ENCODE assay signal across 26 cellular contexts in the genomic region with DNA sequence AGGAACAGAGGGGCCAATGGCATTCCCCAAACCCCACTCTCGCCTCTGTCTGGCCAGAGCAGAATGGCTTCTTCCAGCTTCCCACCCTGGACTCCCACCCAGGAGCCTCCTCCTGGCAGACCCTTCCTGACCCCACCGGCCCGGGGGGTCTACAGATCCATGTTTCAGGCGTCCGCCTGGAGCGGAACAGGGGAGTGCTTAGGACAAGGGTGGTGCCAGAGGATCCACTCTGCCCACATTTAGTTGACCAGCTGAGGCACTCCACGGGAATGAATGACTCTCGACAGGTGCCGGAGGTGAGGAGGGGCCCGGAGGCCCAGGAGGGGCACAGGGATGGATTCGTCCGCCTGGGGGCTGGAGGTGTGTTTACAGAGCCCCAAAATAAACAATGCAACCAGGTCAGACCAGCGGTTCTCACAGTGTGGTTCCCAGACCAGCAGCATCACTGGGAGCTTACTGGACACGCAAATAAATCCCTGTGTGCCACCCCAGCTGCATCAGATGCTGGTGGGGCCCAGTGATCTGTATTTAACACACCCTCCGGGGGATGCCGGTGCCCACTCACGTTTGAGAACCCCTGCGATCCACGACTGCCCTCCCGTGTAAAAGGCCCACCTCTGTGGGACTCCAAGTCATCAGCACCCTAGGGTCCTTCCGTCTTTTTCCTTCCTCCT. TPM values are rescaled to one million over a fixed set of nuclear protein-coding genes. Genes with fewer than 3 reads are reported as not detected.
"Had no signal": no experiment of that assay in that cellular context is flagged by ENCODE, and none has a peak within 500 bp of the region (broad histone marks: within the 10 kb centered on the region; RNA-seq: fewer than 3 reads in every experiment).

No MANE protein-coding gene starts in this region.

- H3K9me3 ChIP-seq: mucosa of descending colon, pancreas, suprapubic skin, transverse colon had no signal

- H3K4me3 ChIP-seq: mucosa of descending colon, pancreas, smooth muscle cell, suprapubic skin, transverse colon had no signal

- H3K4me1 Mint-ChIP-seq: activated CD4-positive, alpha-beta T cell treated with anti-CD3 and anti-CD28 coated beads for 36 hours; activated naive CD8-positive, alpha-beta T cell treated with anti-CD3 and anti-CD28 coated beads, Interleukin-2, amount 10 ng/mL, durations not matched to agents 7 days and 5 days; activated T-helper 17 cell treated with anti-CD3 and anti-CD28 coated beads, Interleukin-2, amount 50 U/mL, for 72 hours; stimulated activated naive CD8-positive, alpha-beta T cell treated with anti-CD3 and anti-CD28 coated beads, Interleukin-15, amount 100 ng/mL, for 72 hours; WTC11 had no signal

- DNase-seq: activated CD4-positive, alpha-beta T cell treated with anti-CD3 and anti-CD28 coated beads for 36 hours; activated CD8-positive, alpha-beta T cell treated with anti-CD3 and anti-CD28 coated beads for 36 hours; activated naive CD4-positive, alpha-beta T cell treated with Interleukin-2 at 50 U/mL for 16 hours; activated naive CD8-positive, alpha-beta T cell treated with anti-CD3 and anti-CD28 coated beads, Interleukin-2, amount 10 ng/mL, durations not matched to agents 7 days and 5 days; activated T-cell treated with anti-CD3 and anti-CD28 coated beads, Interleukin-2, amount 50 U/mL, for 1 hour; amygdala; foreskin keratinocyte; hypothalamus; islet precursor cell; mammary epithelial cell; mucosa of descending colon; naive B cell; stimulated activated CD4-positive, alpha-beta T cell treated with anti-CD3 and anti-CD28 coated beads, Interleukin-4, amount 100 ng/mL, for 1 hour; stimulated activated naive CD8-positive, alpha-beta T cell treated with anti-CD3 and anti-CD28 coated beads, Interleukin-15, amount 100 ng/mL, for 72 hours; transverse colon had no signal

- H3K27ac ChIP-seq: epithelial cell of prostate, foreskin keratinocyte, pancreas, suprapubic skin, transverse colon had no signal

- FAIRE-seq: pancreas had no signal

- H3K9me3 Mint-ChIP-seq: activated CD8-positive, alpha-beta T cell treated with anti-CD3 and anti-CD28 coated beads for 36 hours; activated naive CD8-positive, alpha-beta T cell treated with anti-CD3 and anti-CD28 coated beads, Interleukin-2, amount 10 ng/mL, durations not matched to agents 7 days and 5 days; activated T-helper 17 cell treated with anti-CD3 and anti-CD28 coated beads, Interleukin-2, amount 50 U/mL, for 72 hours; naive B cell; stimulated activated naive CD8-positive, alpha-beta T cell treated with anti-CD3 and anti-CD28 coated beads, Interleukin-15, amount 100 ng/mL, for 72 hours; WTC11 had no signal

- H3K27ac Mint-ChIP-seq: activated CD4-positive, alpha-beta T cell treated with anti-CD3 and anti-CD28 coated beads for 36 hours; activated CD8-positive, alpha-beta T cell treated with anti-CD3 and anti-CD28 coated beads for 36 hours; activated naive CD8-positive, alpha-beta T cell treated with anti-CD3 and anti-CD28 coated beads, Interleukin-2, amount 10 ng/mL, durations not matched to agents 7 days and 5 days; activated T-helper 17 cell treated with anti-CD3 and anti-CD28 coated beads, Interleukin-2, amount 50 U/mL, for 72 hours had no signal

- ATAC-seq: activated CD4-positive, alpha-beta T cell treated with anti-CD3 and anti-CD28 coated beads for 36 hours; activated CD8-positive, alpha-beta T cell treated with anti-CD3 and anti-CD28 coated beads for 36 hours; activated T-helper 17 cell treated with anti-CD3 and anti-CD28 coated beads, Interleukin-2, amount 50 U/mL, for 72 hours; foreskin keratinocyte; left lobe of liver; mucosa of descending colon; stimulated activated naive CD8-positive, alpha-beta T cell treated with anti-CD3 and anti-CD28 coated beads, Interleukin-15, amount 100 ng/mL, for 72 hours; WTC11 had no signal

- H3K4me1 ChIP-seq: foreskin keratinocyte, pancreas, suprapubic skin, transverse colon had no signal

- H3K4me3 Mint-ChIP-seq: activated CD4-positive, alpha-beta T cell treated with anti-CD3 and anti-CD28 coated beads for 36 hours; activated CD8-positive, alpha-beta T cell treated with anti-CD3 and anti-CD28 coated beads for 36 hours; activated naive CD8-positive, alpha-beta T cell treated with anti-CD3 and anti-CD28 coated beads, Interleukin-2, amount 10 ng/mL, durations not matched to agents 7 days and 5 days; activated T-helper 17 cell treated with anti-CD3 and anti-CD28 coated beads, Interleukin-2, amount 50 U/mL, for 72 hours; naive B cell; stimulated activated naive CD8-positive, alpha-beta T cell treated with anti-CD3 and anti-CD28 coated beads, Interleukin-15, amount 100 ng/mL, for 72 hours; WTC11 had no signal

- H3K27me3 ChIP-seq: foreskin keratinocyte, pancreas, suprapubic skin, transverse colon had no signal

- H3K27me3 Mint-ChIP-seq: activated CD4-positive, alpha-beta T cell treated with anti-CD3 and anti-CD28 coated beads for 36 hours; activated CD8-positive, alpha-beta T cell treated with anti-CD3 and anti-CD28 coated beads for 36 hours; activated naive CD8-positive, alpha-beta T cell treated with anti-CD3 and anti-CD28 coated beads, Interleukin-2, amount 10 ng/mL, durations not matched to agents 7 days and 5 days; activated T-helper 17 cell treated with anti-CD3 and anti-CD28 coated beads, Interleukin-2, amount 50 U/mL, for 72 hours; naive B cell; stimulated activated naive CD8-positive, alpha-beta T cell treated with anti-CD3 and anti-CD28 coated beads, Interleukin-15, amount 100 ng/mL, for 72 hours had no signal

- H3K36me3 Mint-ChIP-seq: activated naive CD8-positive, alpha-beta T cell treated with anti-CD3 and anti-CD28 coated beads, Interleukin-2, amount 10 ng/mL, durations not matched to agents 7 days and 5 days; WTC11 had no signal

RNA-seq across cellular contexts. Expression of gene NCCRP1, which starts 15.1 kb away (rescaled TPM):
- total RNA-seq: activated CD4-positive, alpha-beta T cell treated with anti-CD3 and anti-CD28 coated beads for 36 hours; activated CD8-positive, alpha-beta T cell treated with anti-CD3 and anti-CD28 coated beads for 36 hours; activated naive CD8-positive, alpha-beta T cell treated with anti-CD3 and anti-CD28 coated beads, Interleukin-2, amount 10 ng/mL, durations not matched to agents 7 days and 5 days; activated T-helper 17 cell treated with anti-CD3 and anti-CD28 coated beads, Interleukin-2, amount 50 U/mL, for 72 hours; cardiac septum; dermis microvascular lymphatic vessel endothelial cell; fibroblast of lung; sciatic nerve had no signal
- polyA plus RNA-seq: fibroblast of lung had no signal

RNA-seq across cellular contexts. Expression of gene SYCN, which starts 22.4 kb away (rescaled TPM):
- total RNA-seq: activated CD4-positive, alpha-beta T cell treated with anti-CD3 and anti-CD28 coated beads for 36 hours; activated CD8-positive, alpha-beta T cell treated with anti-CD3 and anti-CD28 coated beads for 36 hours; activated naive CD8-positive, alpha-beta T cell treated with anti-CD3 and anti-CD28 coated beads, Interleukin-2, amount 10 ng/mL, durations not matched to agents 7 days and 5 days; activated T-helper 17 cell treated with anti-CD3 and anti-CD28 coated beads, Interleukin-2, amount 50 U/mL, for 72 hours; cardiac septum; dermis microvascular lymphatic vessel endothelial cell; fibroblast of lung; foreskin keratinocyte; mammary epithelial cell; mucosa of descending colon; sciatic nerve; smooth muscle cell; suprapubic skin; transverse colon had no signal
- polyA plus RNA-seq: fibroblast of lung, foreskin keratinocyte, mammary epithelial cell, smooth muscle cell had no signal
